Comparison of ENCODE assay signal across 2 cellular contexts in the genomic region with DNA sequence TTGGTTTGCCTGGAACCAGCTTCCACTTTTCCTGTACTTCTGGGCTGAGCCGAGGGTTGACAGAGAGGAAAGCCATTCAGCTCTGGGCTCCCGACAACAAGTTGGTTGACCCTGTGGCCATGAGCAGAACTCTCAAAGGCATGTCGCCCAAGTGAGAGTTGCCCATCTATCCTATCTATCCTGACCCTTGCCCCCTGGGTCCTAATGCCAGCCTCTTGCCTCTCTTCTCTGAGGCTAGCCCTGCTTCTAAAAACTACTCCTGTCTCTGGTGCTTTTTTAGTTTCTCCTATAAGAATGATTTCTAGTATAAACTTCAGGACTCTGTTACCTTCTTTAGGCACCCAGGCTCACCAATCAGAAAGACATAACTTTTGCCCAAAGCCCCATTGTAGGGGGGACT. TPM values are rescaled to one million over a fixed set of nuclear protein-coding genes. Genes with fewer than 3 reads are reported as not detected.
"Had no signal": no experiment of that assay in that cellular context is flagged by ENCODE, and none has a peak within 500 bp of the region (broad histone marks: within the 10 kb centered on the region; RNA-seq: fewer than 3 reads in every experiment).

No MANE protein-coding gene starts in this region.

RNA-seq across cellular contexts. Expression of gene DMRTA1, which starts 11.4 kb away (rescaled TPM):
- total RNA-seq: HFFc6 had no signal
- polyA plus RNA-seq: GM23248 had no signal
